In genomic region chr2:216482640-216483039, GRCh38 we compare ENCODE assay signal across 2 cellular contexts.
A peak's percentile ranks its signal among the peaks of the same experiment; 100 is the strongest.
TF ChIP-seq lines count a peak whose summit lies in the region.

No MANE protein-coding gene starts in this region.

TF ChIP-seq in HepG2, 621 proteins besides CTCF, POLR2A, EP300 and RAD21:
- TF ChIP-seq PAWR (CRISPR knock-in tag; IDR thresholded peaks at IDR 0.05; ENCODE audit: borderline replicate concordance), result no peak
- peak; percentile 48; the same call in 1 of the 2 replicates for TF ChIP-seq NR2C2 (CRISPR knock-in tag; IDR thresholded peaks at IDR 0.05; ENCODE audit: borderline replicate concordance)
- no peak for TF ChIP-seq GABPA (IDR thresholded peaks at IDR 0.05; ENCODE audit: low read depth, low read length)
- TF ChIP-seq GABPA (CRISPR knock-in tag; IDR thresholded peaks at IDR 0.05; ENCODE audit: low read depth), result peak; percentile 37; the same call in 1 of the 2 replicates
- no peak for TF ChIP-seq ZNF281 (CRISPR knock-in tag; IDR thresholded peaks at IDR 0.05; ENCODE audit: borderline replicate concordance)

TF ChIP-seq in GM12878, 131 proteins besides CTCF, POLR2A, EP300 and RAD21:
- TF ChIP-seq NR2C1 (IDR thresholded peaks at IDR 0.05) (peak; percentile 41; the same call in 1 of the 2 replicates), IKZF1 (conservative IDR thresholded peaks at IDR 0.05) (no peak), WRNIP1 (IDR thresholded peaks at IDR 0.05; ENCODE audit: borderline replicate concordance, low read depth, low read length) (no peak), GABPA (IDR thresholded peaks at IDR 0.05; ENCODE audit: low read depth) (0 out of 2 replicates have a peak, but pooled peaks have one; percentile 26)
TF ChIP-seq in GM12878: peak in this region for 2.
